18 cellular contexts compared by ENCODE assay signal in genomic region chr11:84722583-84723108, GRCh38.
DNase-seq lines count a peak whose midpoint lies in the region; ATAC-seq, FAIRE-seq and TF ChIP-seq lines count a peak whose summit lies in the region.
"Had no signal": no experiment of that assay in that cellular context is flagged by ENCODE, and none has a peak within 500 bp of the region (broad histone marks: within the 10 kb centered on the region; RNA-seq: fewer than 3 reads in every experiment).

No MANE protein-coding gene starts in this region.

- H3K27me3 Mint-ChIP-seq in astrocyte (ENCODE audit: low read depth, unreplicated experiment), result peaks cover 9% of the 10 kb centered on the region

- no peak overlapping the region for H2BK15ac ChIP-seq in neuronal stem cell (ENCODE audit: low read length)

- no peak overlapping the region for H4K91ac ChIP-seq in neuronal stem cell (ENCODE audit: low read depth, low read length, poor library complexity)

- no peak overlapping the region for H3K18ac ChIP-seq in neuronal stem cell (ENCODE audit: low read length)

- no peaks in the 10 kb centered on the region for H3K9me2 ChIP-seq in hepatocyte (replicated peaks; ENCODE audit: insufficient read depth)

- no peak overlapping the region for H3K4me3 Mint-ChIP-seq in astrocyte (ENCODE audit: unreplicated experiment)
- H3K4me3 Mint-ChIP-seq: activated T-cell treated with anti-CD3 and anti-CD28 coated beads, Interleukin-2, amount 50 U/mL, for 24 hours had no signal

- DNase-seq in NCI-H2227 (lab: John Stamatoyannopoulos, UW; ENCODE audit: unreplicated experiment), result peak; percentile 6
- DNase-seq in NCI-H2227 treated with DMSO at 0.1 percent for 48 hours (lab: John Stamatoyannopoulos, UW), result no peak
- peak; percentile 32 for DNase-seq in NCI-H1092 (lab: John Stamatoyannopoulos, UW)
- no peak for DNase-seq in astrocyte (ENCODE audit: low read depth)
- DNase-seq in neuronal stem cell (ENCODE audit: low spot score), result peak; percentile 33
- no peak for DNase-seq in NCI-H1048 (lab: John Stamatoyannopoulos, UW)
- no peak for DNase-seq in hepatocyte (ENCODE audit: low spot score)
- DNase-seq: activated T-cell treated with anti-CD3 and anti-CD28 coated beads, Interleukin-2, amount 50 U/mL, for 24 hours; adrenal gland; colonic mucosa; esophagus squamous epithelium; NCI-H226; spleen had no signal

- peaks cover 13% of the 10 kb centered on the region for H3K27me3 ChIP-seq in astrocyte (ENCODE audit: insufficient read depth, low read length)
- H3K27me3 ChIP-seq in neuronal stem cell (ENCODE audit: control insufficient read depth in 3 of 3, insufficient read depth in 3 of 3, low read depth in 1 of 3, low read length in 3 of 3), result peaks cover 0 to 27% (median 0%) of the 10 kb centered on the region in 3 experiments
- peaks cover 59% of the 10 kb centered on the region for H3K27me3 ChIP-seq in hepatocyte
- H3K27me3 ChIP-seq: adrenal gland, colonic mucosa, esophagus squamous epithelium, SJSA1 had no signal

- H3K36me3 ChIP-seq in astrocyte (ENCODE audit: insufficient read depth, low read length) (no peaks in the 10 kb centered on the region), neuronal stem cell (replicated peaks in 1 of 2; ENCODE audit: control insufficient read depth in 2 of 2, insufficient read depth in 2 of 2, low read length in 2 of 2) (no peaks in the 10 kb centered on the region), hepatocyte (replicated peaks; ENCODE audit: insufficient read depth, low read depth) (no peaks in the 10 kb centered on the region)
- H3K36me3 ChIP-seq: adrenal gland, colonic mucosa, esophagus squamous epithelium, SJSA1, spleen, thoracic aorta had no signal

- H3K4me1 Mint-ChIP-seq in astrocyte (ENCODE audit: low read depth, unreplicated experiment), result peaks cover 9% of the 10 kb centered on the region

- H3K9me3 ChIP-seq in astrocyte (ENCODE audit: insufficient read depth, low read depth, low read length), result no peaks in the 10 kb centered on the region
- H3K9me3 ChIP-seq in neuronal stem cell (replicated peaks in 1 of 2; ENCODE audit: control insufficient read depth in 2 of 2, insufficient read depth in 1 of 2, low read depth in 1 of 2, low read length in 2 of 2), result no peaks in the 10 kb centered on the region
- no peaks in the 10 kb centered on the region for H3K9me3 ChIP-seq in hepatocyte (ENCODE audit: low read depth)
- H3K9me3 ChIP-seq: A549, adrenal gland, colonic mucosa, esophagus squamous epithelium, SJSA1, thoracic aorta had no signal

- H4K8ac ChIP-seq in neuronal stem cell (ENCODE audit: low read depth, low read length), result no peak overlapping the region

- H3K36me3 Mint-ChIP-seq in astrocyte (ENCODE audit: low read depth, unreplicated experiment), result no peaks in the 10 kb centered on the region

- no peak overlapping the region for H2BK12ac ChIP-seq in neuronal stem cell (ENCODE audit: low read length)

- H3K79me2 ChIP-seq in astrocyte (ENCODE audit: insufficient read depth, low read length) (no peaks in the 10 kb centered on the region), hepatocyte (no peaks in the 10 kb centered on the region)

- H2BK5ac ChIP-seq in neuronal stem cell (ENCODE audit: low read length), result no peak overlapping the region

- no peaks in the 10 kb centered on the region for H3K79me1 ChIP-seq in neuronal stem cell (ENCODE audit: low read depth, low read length)

- no peak for FAIRE-seq in astrocyte (lab: Jason Lieb, UNC)
- FAIRE-seq: A549, GM12891 had no signal

- H3K14ac ChIP-seq in neuronal stem cell (ENCODE audit: low read length), result no peak overlapping the region

- H3K4me3 ChIP-seq in astrocyte (ENCODE audit: insufficient read depth, low read depth, low read length) (no peak overlapping the region), neuronal stem cell (ENCODE audit: low read length in 2 of 2) (no peak overlapping the region), hepatocyte (no peak overlapping the region)
- H3K4me3 ChIP-seq: A549, adrenal gland, colonic mucosa, esophagus squamous epithelium, SJSA1, spleen, thoracic aorta had no signal

- H3K27ac Mint-ChIP-seq in astrocyte (ENCODE audit: unreplicated experiment), result peak overlapping the region; percentile 66
- H3K27ac Mint-ChIP-seq: activated T-cell treated with anti-CD3 and anti-CD28 coated beads, Interleukin-2, amount 50 U/mL, for 24 hours had no signal

- TF ChIP-seq CTCF in astrocyte (IDR thresholded peaks at IDR 0.05; ENCODE audit: insufficient read depth, low read depth, low read length), result no peak
- TF ChIP-seq CTCF in hepatocyte (IDR thresholded peaks at IDR 0.05; ENCODE audit: poor library complexity), result no peak

- peaks cover 3% of the 10 kb centered on the region for H3K4me1 ChIP-seq in astrocyte (ENCODE audit: insufficient read depth, low read length)
- H3K4me1 ChIP-seq in neuronal stem cell (ENCODE audit: control insufficient read depth in 2 of 2, insufficient read depth in 1 of 2, low read depth in 1 of 2, low read length in 2 of 2), result peaks cover 2 to 3% of the 10 kb centered on the region in 2 donors
- H3K4me1 ChIP-seq in hepatocyte (ENCODE audit: insufficient read depth), result peaks cover 6% of the 10 kb centered on the region
- H3K4me1 ChIP-seq: A549, adrenal gland, colonic mucosa, SJSA1 had no signal

- WGBS in neuronal stem cell (ENCODE audit: extremely low coverage in 2 of 2, insufficient read length in 2 of 2, insufficient replicate concordance in 1 of 2), 2 donors, result no CpG with 5 or more reads among the region's 3 CpGs
- 55% methylated on average over 3 of the region's 3 CpGs for WGBS in hepatocyte (ENCODE audit: low lambda C conversion rate, missing lambda C conversion rate)

- H2BK120ac ChIP-seq in neuronal stem cell (ENCODE audit: low read depth, low read length), result no peak overlapping the region

- no peak overlapping the region for H3K23ac ChIP-seq in neuronal stem cell (ENCODE audit: low read depth, low read length, poor library complexity)

- H4K20me1 ChIP-seq in astrocyte (ENCODE audit: insufficient read depth, low read length) (no peaks in the 10 kb centered on the region), hepatocyte (ENCODE audit: insufficient read depth, poor library complexity, severe bottlenecking) (no peaks in the 10 kb centered on the region)

- no peaks in the 10 kb centered on the region for H3K9me3 Mint-ChIP-seq in astrocyte (ENCODE audit: unreplicated experiment)

- H3K4me2 ChIP-seq in astrocyte (ENCODE audit: low read length) (no peak overlapping the region), neuronal stem cell (ENCODE audit: insufficient read depth, low read length, poor library complexity, severe bottlenecking) (no peak overlapping the region), hepatocyte (no peak overlapping the region)
- H3K4me2 ChIP-seq: A549 had no signal

- no peak overlapping the region for H3K4ac ChIP-seq in neuronal stem cell (ENCODE audit: low read length)

- H3K9ac ChIP-seq in astrocyte (ENCODE audit: low read length) (no peak overlapping the region), neuronal stem cell (ENCODE audit: low read depth, low read length, poor library complexity) (no peak overlapping the region)

- H2AK5ac ChIP-seq in neuronal stem cell (ENCODE audit: low read depth, low read length), result no peak overlapping the region

- ATAC-seq in HG02642 (IDR thresholded peaks at IDR 0.05; ENCODE audit: poor library complexity, unreplicated experiment), result no peak

- H3K27ac ChIP-seq in astrocyte (ENCODE audit: low read depth, low read length) (no peak overlapping the region), neuronal stem cell (replicated peaks; ENCODE audit: low read length) (no peak overlapping the region), hepatocyte (no peak overlapping the region)
- H3K27ac ChIP-seq: A549, adrenal gland, colonic mucosa, esophagus squamous epithelium, SJSA1, spleen, thoracic aorta had no signal

- H2AFZ ChIP-seq in astrocyte (ENCODE audit: low read depth, low read length), result no peak overlapping the region
- no peak overlapping the region for H2AFZ ChIP-seq in neuronal stem cell (ENCODE audit: low read length)
- H2AFZ ChIP-seq in hepatocyte, result no peak overlapping the region

Comparison
In these comparisons a context has a peak if more than half of its experiments do, and no peak if none do; other contexts are left out.
1. DNase-seq: peak in NCI-H2227 (single experiment), NCI-H1092 (single experiment) and neuronal stem cell (single experiment); none in NCI-H2227 treated with DMSO at 0.1 percent for 48 hours (single experiment), astrocyte (single experiment), NCI-H1048 (single experiment) and hepatocyte (single experiment).